17 cellular contexts compared by ENCODE assay signal in the genomic region with DNA sequence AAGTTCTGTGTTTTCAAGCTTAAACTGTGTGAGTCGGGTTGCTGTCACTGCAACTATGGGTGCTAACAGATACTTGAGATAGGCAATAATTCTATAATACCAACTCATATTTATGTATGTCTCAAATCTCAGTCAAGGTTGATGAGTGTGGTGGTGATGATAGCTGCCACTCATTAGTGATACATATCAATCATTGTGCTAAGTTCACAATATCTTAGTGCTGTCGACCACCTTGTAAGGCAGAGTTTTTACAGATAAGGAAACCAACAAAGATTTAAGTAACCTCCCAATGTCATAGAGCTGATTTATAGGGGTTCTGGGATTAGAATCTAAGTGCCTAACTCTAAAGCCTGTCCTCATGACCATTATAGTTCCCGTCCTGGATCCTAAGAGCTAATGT.
DNase-seq lines count a peak whose midpoint lies in the region; ATAC-seq and TF ChIP-seq lines count a peak whose summit lies in the region.
"Had no signal": no experiment of that assay in that cellular context is flagged by ENCODE, and none has a peak within 500 bp of the region (broad histone marks: within the 10 kb centered on the region; RNA-seq: fewer than 3 reads in every experiment).

No MANE protein-coding gene starts in this region.

- peaks cover 27% of the 10 kb centered on the region for H3K4me1 ChIP-seq in CD8-positive, alpha-beta T cell (ENCODE audit: insufficient read depth, low read length)
- H3K4me1 ChIP-seq in naive thymus-derived CD4-positive, alpha-beta T cell (ENCODE audit: control insufficient read depth in 2 of 2, insufficient read depth in 2 of 2, low read length in 2 of 2) = peaks cover 22 to 30% of the 10 kb centered on the region in 2 donors
- H3K4me1 ChIP-seq: A549, BE2C had no signal

- H3K4me1 Mint-ChIP-seq in CD4-positive, alpha-beta T cell (ENCODE audit: low read depth) = peaks cover 56% of the 10 kb centered on the region
- peaks cover 44% of the 10 kb centered on the region for H3K4me1 Mint-ChIP-seq in CD8-positive, alpha-beta T cell (ENCODE audit: low read depth)
- H3K4me1 Mint-ChIP-seq in T-helper 17 cell = peaks cover 48% of the 10 kb centered on the region
- peaks cover 14 to 62% (median 35%) of the 10 kb centered on the region in 7 donors for H3K4me1 Mint-ChIP-seq in naive thymus-derived CD4-positive, alpha-beta T cell
- H3K4me1 Mint-ChIP-seq in activated CD4-positive, alpha-beta T cell treated with anti-CD3 and anti-CD28 coated beads, Interleukin-2, amount 10 ng/mL, durations not matched to agents 24 days and 14 days = peaks cover 12% of the 10 kb centered on the region

- H3K9me3 ChIP-seq in CD4-positive, alpha-beta T cell (ENCODE audit: control insufficient read depth, low read length) = no peaks in the 10 kb centered on the region
- no peaks in the 10 kb centered on the region for H3K9me3 ChIP-seq in CD8-positive, alpha-beta T cell (ENCODE audit: low read length)
- H3K9me3 ChIP-seq in T-helper 17 cell (ENCODE audit: control insufficient read depth, low read length, poor library complexity, severe bottlenecking) = no peaks in the 10 kb centered on the region
- H3K9me3 ChIP-seq in naive thymus-derived CD4-positive, alpha-beta T cell (ENCODE audit: control insufficient read depth in 2 of 3, low read length in 3 of 3) = no peaks in the 10 kb centered on the region
- H3K9me3 ChIP-seq: A549, BE2C had no signal

- H3K27me3 Mint-ChIP-seq in CD4-positive, alpha-beta T cell = no peaks in the 10 kb centered on the region
- no peaks in the 10 kb centered on the region for H3K27me3 Mint-ChIP-seq in CD8-positive, alpha-beta T cell (ENCODE audit: low read depth)
- no peaks in the 10 kb centered on the region for H3K27me3 Mint-ChIP-seq in T-helper 17 cell
- no peaks in the 10 kb centered on the region for H3K27me3 Mint-ChIP-seq in naive thymus-derived CD4-positive, alpha-beta T cell
- H3K27me3 Mint-ChIP-seq in activated CD4-positive, alpha-beta T cell treated with anti-CD3 and anti-CD28 coated beads, Interleukin-2, amount 10 ng/mL, durations not matched to agents 24 days and 14 days = peaks cover 2% of the 10 kb centered on the region

- no peaks in the 10 kb centered on the region for H3K36me3 Mint-ChIP-seq in CD4-positive, alpha-beta T cell (ENCODE audit: low read depth)
- no peaks in the 10 kb centered on the region for H3K36me3 Mint-ChIP-seq in CD8-positive, alpha-beta T cell
- no peaks in the 10 kb centered on the region for H3K36me3 Mint-ChIP-seq in T-helper 17 cell (ENCODE audit: low read depth)
- no peaks in the 10 kb centered on the region for H3K36me3 Mint-ChIP-seq in naive thymus-derived CD4-positive, alpha-beta T cell
- H3K36me3 Mint-ChIP-seq in activated CD4-positive, alpha-beta T cell treated with anti-CD3 and anti-CD28 coated beads, Interleukin-2, amount 10 ng/mL, durations not matched to agents 24 days and 14 days (ENCODE audit: low read depth) = no peaks in the 10 kb centered on the region

- no peaks in the 10 kb centered on the region for H3K36me3 ChIP-seq in CD8-positive, alpha-beta T cell (ENCODE audit: insufficient read depth, low read length)
- no peaks in the 10 kb centered on the region for H3K36me3 ChIP-seq in naive thymus-derived CD4-positive, alpha-beta T cell (ENCODE audit: control insufficient read depth in 2 of 3, insufficient read depth in 3 of 3, low read length in 3 of 3)
- H3K36me3 ChIP-seq: BE2C had no signal

- CTCF ChIA-PET in CD4-positive, alpha-beta T cell (lab: Charles Lee) = no interaction called here
- CTCF ChIA-PET in CD8-positive, alpha-beta T cell (lab: Charles Lee) = interaction anchor here (0.8 kb wide), 1 partner anchor 24 kb away, joined by 3 read pairs; no protein-coding TSS in a partner anchor
- CTCF ChIA-PET in naive thymus-derived CD4-positive, alpha-beta T cell (lab: Charles Lee) = no interaction called here

- H3K9me3 Mint-ChIP-seq in CD4-positive, alpha-beta T cell = no peaks in the 10 kb centered on the region
- no peaks in the 10 kb centered on the region for H3K9me3 Mint-ChIP-seq in CD8-positive, alpha-beta T cell
- no peaks in the 10 kb centered on the region for H3K9me3 Mint-ChIP-seq in naive thymus-derived CD4-positive, alpha-beta T cell
- H3K9me3 Mint-ChIP-seq in activated CD4-positive, alpha-beta T cell treated with anti-CD3 and anti-CD28 coated beads, Interleukin-2, amount 10 ng/mL, durations not matched to agents 24 days and 14 days = no peaks in the 10 kb centered on the region

- no peak for TF ChIP-seq CTCF in CD4-positive, alpha-beta T cell (IDR thresholded peaks at IDR 0.05)
- TF ChIP-seq CTCF in CD8-positive, alpha-beta T cell (IDR thresholded peaks at IDR 0.05) = no peak

- POLR2A ChIA-PET in CD4-positive, alpha-beta T cell (lab: Charles Lee) = interaction anchor here (1.3 kb wide), 1 partner anchor 244 kb away, joined by 3 read pairs; no protein-coding TSS in a partner anchor
- POLR2A ChIA-PET in CD8-positive, alpha-beta T cell (lab: Charles Lee) = no interaction called here
- POLR2A ChIA-PET in naive thymus-derived CD4-positive, alpha-beta T cell (lab: Charles Lee) = interaction anchor here (1.0 kb wide), 1 partner anchor 243 kb away, joined by 3 read pairs; the partner anchor contains the start of gene TMEM243

- H3K4me3 Mint-ChIP-seq in CD4-positive, alpha-beta T cell = no peak overlapping the region
- no peak overlapping the region for H3K4me3 Mint-ChIP-seq in CD8-positive, alpha-beta T cell
- H3K4me3 Mint-ChIP-seq in T-helper 17 cell = no peak overlapping the region
- no peak overlapping the region for H3K4me3 Mint-ChIP-seq in naive thymus-derived CD4-positive, alpha-beta T cell
- no peak overlapping the region for H3K4me3 Mint-ChIP-seq in activated CD4-positive, alpha-beta T cell treated with anti-CD3 and anti-CD28 coated beads, Interleukin-2, amount 10 ng/mL, durations not matched to agents 24 days and 14 days

- no peak overlapping the region for H3K27ac ChIP-seq in CD4-positive, alpha-beta T cell (ENCODE audit: low read depth, low read length)
- no peak overlapping the region for H3K27ac ChIP-seq in CD8-positive, alpha-beta T cell (ENCODE audit: low read depth, low read length)
- no peak overlapping the region for H3K27ac ChIP-seq in naive thymus-derived CD4-positive, alpha-beta T cell (ENCODE audit: low read depth, low read length)
- H3K27ac ChIP-seq: A549, C4-2B had no signal

- no peak overlapping the region for H3K4me3 ChIP-seq in CD8-positive, alpha-beta T cell (ENCODE audit: low read depth, low read length)
- H3K4me3 ChIP-seq in naive thymus-derived CD4-positive, alpha-beta T cell (ENCODE audit: low read length) = no peak overlapping the region
- H3K4me3 ChIP-seq: A549 had no signal

- peak overlapping the region; percentile 57 for H3K27ac Mint-ChIP-seq in CD4-positive, alpha-beta T cell
- H3K27ac Mint-ChIP-seq in CD8-positive, alpha-beta T cell = peak overlapping the region; percentile 56
- H3K27ac Mint-ChIP-seq in T-helper 17 cell = peak overlapping the region; percentile 98
- H3K27ac Mint-ChIP-seq in naive thymus-derived CD4-positive, alpha-beta T cell = peak overlapping the region in 8 of 9 donors; percentile 30 to 95 (median 79)
- no peak overlapping the region for H3K27ac Mint-ChIP-seq in activated CD4-positive, alpha-beta T cell treated with anti-CD3 and anti-CD28 coated beads, Interleukin-2, amount 10 ng/mL, durations not matched to agents 24 days and 14 days

- no peaks in the 10 kb centered on the region for H3K27me3 ChIP-seq in CD4-positive, alpha-beta T cell (ENCODE audit: control insufficient read depth, insufficient read depth, low read length)
- H3K27me3 ChIP-seq in CD8-positive, alpha-beta T cell (ENCODE audit: insufficient read depth, low read length) = no peaks in the 10 kb centered on the region
- no peaks in the 10 kb centered on the region for H3K27me3 ChIP-seq in naive thymus-derived CD4-positive, alpha-beta T cell (ENCODE audit: control insufficient read depth in 2 of 2, insufficient read depth in 2 of 2, low read length in 2 of 2)

- ATAC-seq in CD4-positive, alpha-beta T cell (ENCODE audit: poor library complexity) = no peak
- ATAC-seq in CD8-positive, alpha-beta T cell = no peak
- no peak for ATAC-seq in T-helper 17 cell
- no peak for ATAC-seq in naive thymus-derived CD4-positive, alpha-beta T cell
- no peak for ATAC-seq in HG03095 (IDR thresholded peaks at IDR 0.05; ENCODE audit: unreplicated experiment)
- ATAC-seq in HG02798 (IDR thresholded peaks at IDR 0.05; ENCODE audit: poor library complexity, unreplicated experiment) = no peak
- no peak for ATAC-seq in activated CD4-positive, CD25-positive, alpha-beta regulatory T cell treated with anti-CD3 and anti-CD28 coated beads, Interleukin-2, amount 50 U/mL, for 24 hours
- ATAC-seq: A549 had no signal

- intact Hi-C loops in CD4-positive, alpha-beta T cell (cut with DNase I, micrococcal nuclease) = loop anchor here (5.0 kb wide), 3 partner anchors 50 to 240 kb away; partner anchors contain the start of gene TMEM243 (in 1 of the 2)
- intact Hi-C loops in CD8-positive, alpha-beta T cell (cut with DNase I, micrococcal nuclease) = loop anchor here (5.0 to 10.0 kb wide), 3 partner anchors 35 to 80 kb away; partner anchors contain the start of gene ELAPOR2 (in 1 of the 2)
- intact Hi-C loops in naive thymus-derived CD4-positive, alpha-beta T cell (cut with micrococcal nuclease) = no loop called here
- intact Hi-C loops in activated CD4-positive, alpha-beta T cell treated with anti-CD3 and anti-CD28 coated beads, Interleukin-2, amount 10 ng/mL, durations not matched to agents 24 days and 14 days (cut with micrococcal nuclease) = loop anchor here (5.0 kb wide), 1 partner anchor 240 kb away; the partner anchor contains the start of gene TMEM243

- DNase-seq in CD4-positive, alpha-beta T cell = no peak
- no peak for DNase-seq in CD8-positive, alpha-beta T cell
- no peak for DNase-seq in T-helper 17 cell
- no peak for DNase-seq in naive thymus-derived CD4-positive, alpha-beta T cell
- DNase-seq in activated CD4-positive, alpha-beta T cell treated with anti-CD3 and anti-CD28 coated beads, Interleukin-2, amount 10 ng/mL, durations not matched to agents 24 days and 14 days = no peak
- DNase-seq: BE2C, COR-L47, DMS153, DND-41, GF-D8, HCEC 1CT, KBM-7 had no signal

Comparison
In these comparisons a context has a peak if more than half of its experiments do, and no peak if none do; other contexts are left out.
1. intact Hi-C loops: an anchor here in CD4-positive, alpha-beta T cell (5.0 kb wide), CD8-positive, alpha-beta T cell (5.0 to 10.0 kb wide) and activated CD4-positive, alpha-beta T cell treated with anti-CD3 and anti-CD28 coated beads, Interleukin-2, amount 10 ng/mL, durations not matched to agents 24 days and 14 days (5.0 kb wide); none called in naive thymus-derived CD4-positive, alpha-beta T cell.